In the genomic region with DNA sequence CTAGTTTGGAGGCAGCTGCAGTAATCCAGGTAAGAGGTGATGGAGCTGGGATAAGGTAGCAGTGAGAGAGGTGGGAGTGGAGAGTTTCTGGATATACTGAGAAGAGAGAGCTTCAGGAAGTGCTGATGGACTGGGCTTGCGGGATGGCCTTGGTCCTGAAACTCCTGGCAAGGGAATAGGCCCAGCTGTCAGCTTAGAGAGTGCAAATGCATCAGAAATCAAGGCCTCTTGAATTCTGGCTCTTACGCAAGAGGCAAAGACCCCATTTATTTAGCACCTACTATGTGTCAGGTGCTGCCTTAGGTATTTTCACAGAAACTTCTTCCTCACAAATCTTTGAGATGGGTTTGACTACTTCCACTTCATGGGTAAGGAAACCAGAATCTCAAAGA, we compare ENCODE assay signal across 15 cellular contexts.
DNase-seq lines count a peak whose midpoint lies in the region; ATAC-seq, FAIRE-seq and TF ChIP-seq lines count a peak whose summit lies in the region.
"Had no signal": no experiment of that assay in that cellular context is flagged by ENCODE, and none has a peak within 500 bp of the region (broad histone marks: within the 10 kb centered on the region; RNA-seq: fewer than 3 reads in every experiment).

No MANE protein-coding gene starts in this region.

- H3K36me3 ChIP-seq in HepG2 (replicated peaks in 1 of 2; ENCODE audit: control insufficient read depth in 1 of 2, insufficient read depth in 2 of 2, low read length in 2 of 2): no peaks in the 10 kb centered on the region
- H3K36me3 ChIP-seq in right lobe of liver: no peaks in the 10 kb centered on the region
- H3K36me3 ChIP-seq in SU-DHL-6 (ENCODE audit: low read length): no peaks in the 10 kb centered on the region
- H3K36me3 ChIP-seq in transverse colon: no peaks in the 10 kb centered on the region

- no peaks in the 10 kb centered on the region for H3K36me3 Mint-ChIP-seq in immature natural killer cell
- H3K36me3 Mint-ChIP-seq: brain had no signal

- TF ChIP-seq CTCF in HepG2 (CRISPR knock-in tag; IDR thresholded peaks at IDR 0.05) (no peak), right lobe of liver (IDR thresholded peaks at IDR 0.05) (no peak), SU-DHL-6 (IDR thresholded peaks at IDR 0.05; ENCODE audit: insufficient read depth, low read length, poor library complexity, severe bottlenecking) (no peak), transverse colon (IDR thresholded peaks at IDR 0.05) (no peak)

- peak overlapping the region in 4 of 5 donors; percentile 12 to 42 (median 26) for H3K4me3 Mint-ChIP-seq in immature natural killer cell
- H3K4me3 Mint-ChIP-seq: brain had no signal

- TF ChIP-seq EP300 in HepG2 (IDR thresholded peaks at IDR 0.05; ENCODE audit: low read depth in 2 of 2, low read length in 2 of 2): no peak
- TF ChIP-seq EP300 in HepG2 (CRISPR knock-in tag; IDR thresholded peaks at IDR 0.05; ENCODE audit: borderline replicate concordance): no peak
- TF ChIP-seq EP300 in transverse colon (IDR thresholded peaks at IDR 0.05; ENCODE audit: low read depth): no peak

- H3K4me1 Mint-ChIP-seq in immature natural killer cell: peaks cover 31 to 44% of the 10 kb centered on the region in 2 donors

- CTCF ChIA-PET in HepG2 (lab: Yijun Ruan, JAX; ENCODE audit: low intra/inter-chr PET ratio, low total read pairs): no interaction called here

- H3K79me2 ChIP-seq in HepG2 (ENCODE audit: insufficient read depth, low read length): no peaks in the 10 kb centered on the region
- H3K79me2 ChIP-seq in SU-DHL-6 (ENCODE audit: insufficient read depth, low read length): no peaks in the 10 kb centered on the region

- TF ChIP-seq POLR2A in HepG2 (IDR thresholded peaks at IDR 0.05; ENCODE audit: insufficient read depth in 1 of 2, low read depth in 2 of 2, low read length in 2 of 2) (no peak), right lobe of liver (IDR thresholded peaks at IDR 0.05) (no peak), transverse colon (IDR thresholded peaks at IDR 0.05) (no peak)

- peaks cover 2 to 5% (median 5%) of the 10 kb centered on the region in 3 donors for H3K27me3 Mint-ChIP-seq in immature natural killer cell (ENCODE audit: low read depth in 3 of 3)

- no peak overlapping the region for H3K4me3 ChIP-seq in HepG2 (replicated peaks in 1 of 3; ENCODE audit: insufficient read depth in 1 of 3, low read depth in 2 of 3, low read length in 3 of 3)
- H3K4me3 ChIP-seq in right lobe of liver: no peak overlapping the region
- H3K4me3 ChIP-seq in SU-DHL-6 (ENCODE audit: insufficient read depth, low read length, poor library complexity, severe bottlenecking): no peak overlapping the region
- H3K4me3 ChIP-seq in transverse colon: no peak overlapping the region

- H3K27ac ChIP-seq in HepG2 (ENCODE audit: extremely low read length, insufficient read depth, low read length) (no peak overlapping the region), right lobe of liver (no peak overlapping the region), SU-DHL-6 (ENCODE audit: low read depth, low read length) (peak overlapping the region; percentile 35; the same call in 1 of the 2 replicates), transverse colon (peak overlapping the region in 3 of 4 donors; percentile 39 to 44 (median 42))

- H3F3A ChIP-seq in SU-DHL-6 (ENCODE audit: insufficient read depth): no peaks in the 10 kb centered on the region

- POLR2A ChIA-PET in HepG2 (lab: Yijun Ruan, JAX): no interaction called here

- H2AFZ ChIP-seq in HepG2 (ENCODE audit: low read length): no peak overlapping the region
- H2AFZ ChIP-seq in SU-DHL-6 (ENCODE audit: low read depth, low read length, severe bottlenecking): peak overlapping the region; percentile 42

- no peaks in the 10 kb centered on the region for H3K9me3 ChIP-seq in HepG2 (ENCODE audit: low read length)
- no peaks in the 10 kb centered on the region for H3K9me3 ChIP-seq in right lobe of liver
- H3K9me3 ChIP-seq in SU-DHL-6 (ENCODE audit: insufficient read depth, low read length): no peaks in the 10 kb centered on the region
- no peaks in the 10 kb centered on the region for H3K9me3 ChIP-seq in transverse colon
- H3K9me3 ChIP-seq: SK-N-SH had no signal

- 55% methylated on average over 2 of the region's 2 CpGs for WGBS in HepG2 (ENCODE audit: low lambda C conversion rate)
- WGBS in right lobe of liver (ENCODE audit: insufficient coverage, low coverage, low lambda C conversion rate, missing lambda C conversion rate): 88% methylated on average over 1 of the region's 2 CpGs
- 80 to 84% methylated on average over 1 to 2 of the region's 2 CpGs for WGBS in transverse colon (ENCODE audit: low coverage in 1 of 2), 2 donors

- FAIRE-seq in HepG2 (lab: Jason Lieb, UNC): no peak

- no peak for TF ChIP-seq RAD21 in HepG2 (CRISPR knock-in tag; IDR thresholded peaks at IDR 0.05)

- H3K27me3 ChIP-seq in HepG2 (ENCODE audit: control insufficient read depth in 1 of 2, insufficient read depth in 2 of 2, low read length in 2 of 2) (peaks cover 4 to 23% of the 10 kb centered on the region in 2 experiments), right lobe of liver (no peaks in the 10 kb centered on the region), SU-DHL-6 (ENCODE audit: low read length) (no peaks in the 10 kb centered on the region), transverse colon (no peaks in the 10 kb centered on the region)

- H3K9ac ChIP-seq in HepG2 (ENCODE audit: insufficient read depth, low read depth, low read length): no peak overlapping the region
- no peak overlapping the region for H3K9ac ChIP-seq in SU-DHL-6 (ENCODE audit: low read length)
- H3K9ac ChIP-seq: SK-N-SH had no signal

- intact Hi-C loops in HepG2 (cut with micrococcal nuclease; ENCODE audit: unreplicated experiment) (no loop called here), right lobe of liver (cut with DNase I) (no loop called here), transverse colon (cut with DNase I; ENCODE audit: low total_unique reads) (loop anchor here (5.0 kb wide), 1 partner anchor 91 kb away; no protein-coding TSS in a partner anchor)

- H3K9me2 ChIP-seq in SU-DHL-6 (replicated peaks; ENCODE audit: insufficient read depth, low read length): no peaks in the 10 kb centered on the region
- H3K9me2 ChIP-seq: SK-N-SH had no signal

- BruUV-seq in HepG2 (replicated peaks; lab: Mats Ljungman, UMichigan): no TSS peak

- H3K4me1 ChIP-seq in HepG2 (ENCODE audit: insufficient read depth, low read length) (peaks cover 10% of the 10 kb centered on the region; the same call in 1 of the 2 replicates), right lobe of liver (no peaks in the 10 kb centered on the region), transverse colon (peaks cover 0 to 15% (median 3%) of the 10 kb centered on the region in 4 donors)

- peak overlapping the region in 5 of 6 donors; percentile 19 to 91 (median 78) for H3K27ac Mint-ChIP-seq in immature natural killer cell
- H3K27ac Mint-ChIP-seq: brain had no signal

- H3K9me3 Mint-ChIP-seq in immature natural killer cell: no peaks in the 10 kb centered on the region

- in situ Hi-C loops in HepG2 (cut with HindIII; ENCODE audit: extremely low pct_ligation_motif_present, low pct_unique_long_range_greater_than_20kb) (no loop called here), transverse colon (cut with MboI; ENCODE audit: low pct_ligation_motif_present in 1 of 4, low pct_unique_long_range_greater_than_20kb in 1 of 4, low sequenced_read_pairs in 3 of 4) (no loop called here)

- ATAC-seq in HepG2: no peak
- no peak for ATAC-seq in right lobe of liver

- no peaks in the 10 kb centered on the region for H4K20me1 ChIP-seq in HepG2 (ENCODE audit: insufficient read depth, low read length)
- no peaks in the 10 kb centered on the region for H4K20me1 ChIP-seq in SU-DHL-6 (ENCODE audit: low read depth, low read length)

- DNase-seq in HepG2 (ENCODE audit: low spot score) (no peak), right lobe of liver (no peak), immature natural killer cell (no peak), transverse colon (no peak), cortex of kidney (lab: John Stamatoyannopoulos, UW) (no peak), anterior cingulate cortex (lab: John Stamatoyannopoulos, UW) (no peak), islet precursor cell (no peak)
- DNase-seq: EL, H7, NCI-H1105 treated with DMSO at 0.1 percent for 48 hours, NCI-H226, SK-N-SH, substantia nigra had no signal

- no peak overlapping the region for H3K4me2 ChIP-seq in HepG2 (ENCODE audit: low read depth, low read length)
- H3K4me2 ChIP-seq in SU-DHL-6 (ENCODE audit: low read depth, low read length, poor library complexity, severe bottlenecking): no peak overlapping the region
- H3K4me2 ChIP-seq: SK-N-SH had no signal

TF ChIP-seq in HepG2, 621 proteins besides CTCF, POLR2A, EP300 and RAD21:
- TF ChIP-seq ZNF644 (CRISPR knock-in tag; IDR thresholded peaks at IDR 0.05; ENCODE audit: low read depth) (no peak), CEBPB (IDR thresholded peaks at IDR 0.05; ENCODE audit: borderline replicate concordance, low read depth, low read length) (peak; percentile 52; the same call in 1 of the 2 replicates)
TF ChIP-seq in HepG2: peak in this region for 1.

Comparison
In these comparisons a context has a peak if more than half of its experiments do, and no peak if none do; other contexts are left out.
1. H3K27ac ChIP-seq: peak in SU-DHL-6 (single experiment) and transverse colon (3 of 4); none in HepG2 (single experiment) and right lobe of liver (0 of 3).